18 cellular contexts compared by ENCODE assay signal in the genomic region with DNA sequence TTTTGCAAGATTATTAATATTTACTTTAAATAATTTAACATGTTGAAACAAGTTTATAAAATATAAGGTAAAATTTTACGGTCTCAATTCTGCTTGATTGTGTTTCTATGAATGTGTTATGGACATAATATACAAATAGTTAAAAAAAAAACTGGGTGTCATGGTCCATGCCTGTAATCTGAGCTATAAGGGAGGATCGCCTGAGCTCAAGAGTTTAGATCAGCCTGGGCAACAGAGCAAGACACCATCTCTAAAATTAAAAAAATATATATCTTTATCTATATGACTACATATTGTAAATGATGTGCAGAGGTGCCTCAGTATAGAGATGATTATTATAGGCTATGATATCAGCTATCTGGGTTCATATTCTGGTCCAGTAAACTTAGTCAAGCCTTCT. TPM values are rescaled to one million over a fixed set of nuclear protein-coding genes. Genes with fewer than 3 reads are reported as not detected.
DNase-seq lines count a peak whose midpoint lies in the region; ATAC-seq, FAIRE-seq and TF ChIP-seq lines count a peak whose summit lies in the region.
"Had no signal": no experiment of that assay in that cellular context is flagged by ENCODE, and none has a peak within 500 bp of the region (broad histone marks: within the 10 kb centered on the region; RNA-seq: fewer than 3 reads in every experiment).

No MANE protein-coding gene starts in this region.

- ATAC-seq in natural killer cell (no peak), HepG2 (no peak), SK-N-SH treated with all-trans-retinoic acid at 6 μM for 48 hours (no peak)
- ATAC-seq in natural killer cell treated with Interleukin-12 subunit alpha and Interleukin-12 subunit beta and Interleukin-15 and Interleukin-18, amount 100 ng/mL, for 72 hours, result no peak

- H3K36me3 ChIP-seq in OCI-LY7 (ENCODE audit: insufficient read depth, low read length), result peaks cover 4% of the 10 kb centered on the region; the same call in 1 of the 2 replicates
- no peaks in the 10 kb centered on the region for H3K36me3 ChIP-seq in HepG2 (replicated peaks in 1 of 2; ENCODE audit: control insufficient read depth in 1 of 2, insufficient read depth in 2 of 2, low read length in 2 of 2)

- no peaks in the 10 kb centered on the region for H3K27me3 ChIP-seq in HepG2 (ENCODE audit: control insufficient read depth in 1 of 2, insufficient read depth in 2 of 2, low read length in 2 of 2)

- 64% methylated on average over 2 of the region's 2 CpGs for WGBS in HepG2 (ENCODE audit: low lambda C conversion rate)

- no peaks in the 10 kb centered on the region for H3K9me2 ChIP-seq in OCI-LY7 (ENCODE audit: insufficient read depth, low read length)

- POLR2A ChIA-PET in OCI-LY7 (lab: Charles Lee) (interaction anchor here (0.6 to 1.3 kb wide), 7 partner anchors 9 to 287 kb away, joined by 3 to 4 read pairs (median 3); no protein-coding TSS in a partner anchor), HepG2 (lab: Yijun Ruan, JAX) (interaction anchor here (1.0 to 1.4 kb wide), 4 partner anchors 9 to 65 kb away, joined by 3 to 4 read pairs (median 4); no protein-coding TSS in a partner anchor)

- no peak for DNase-seq in natural killer cell
- DNase-seq in natural killer cell treated with Interleukin-12 subunit alpha and Interleukin-12 subunit beta and Interleukin-15 and Interleukin-18, amount 100 ng/mL, for 72 hours (ENCODE audit: low spot score), result no peak
- DNase-seq in OCI-LY7 (ENCODE audit: low spot score), result no peak
- no peak for DNase-seq in HepG2 (ENCODE audit: low spot score)
- DNase-seq in DMS153 treated with DMSO at 0.1 percent for 48 hours (lab: John Stamatoyannopoulos, UW; ENCODE audit: unreplicated experiment), result no peak
- DNase-seq in superior temporal gyrus (ENCODE audit: extremely low spot score), result no peak
- DNase-seq in NCI-H446 (lab: John Stamatoyannopoulos, UW), result no peak
- DNase-seq: DMS79, NCI-H1417, NCI-H1930, NCI-H524, PC-9 had no signal

- peak overlapping the region; percentile 44 to 49 for H3K27ac Mint-ChIP-seq in natural killer cell
- H3K27ac Mint-ChIP-seq in natural killer cell treated with Interleukin-12 subunit alpha and Interleukin-12 subunit beta and Interleukin-15 and Interleukin-18, amount 100 ng/mL, for 72 hours, result no peak overlapping the region

- FAIRE-seq in HepG2 (lab: Jason Lieb, UNC), result no peak
- FAIRE-seq: A204.1, G401.6, GM12891, HTR-8/SVneo had no signal

- no peaks in the 10 kb centered on the region for H3K9me3 ChIP-seq in OCI-LY7 (ENCODE audit: low read length)
- no peaks in the 10 kb centered on the region for H3K9me3 ChIP-seq in HepG2 (ENCODE audit: low read length)

- BruUV-seq in OCI-LY7 (replicated peaks; lab: Mats Ljungman, UMichigan) (no TSS peak), HepG2 (replicated peaks; lab: Mats Ljungman, UMichigan) (no TSS peak)

- H3K4me3 ChIP-seq in OCI-LY7 (ENCODE audit: low read depth, low read length, poor library complexity, severe bottlenecking) (no peak overlapping the region), HepG2 (replicated peaks in 1 of 3; ENCODE audit: insufficient read depth in 1 of 3, low read depth in 2 of 3, low read length in 3 of 3) (peak overlapping the region in 2 of 3 experiments; percentile 8 to 21; a peak in 1 of 6 replicates)
- H3K4me3 ChIP-seq: PC-9 had no signal

- TF ChIP-seq CTCF in natural killer cell (IDR thresholded peaks at IDR 0.05), result no peak
- TF ChIP-seq CTCF in OCI-LY7 (conservative IDR thresholded peaks at IDR 0.05; ENCODE audit: low read length), result no peak
- TF ChIP-seq CTCF in HepG2 (CRISPR knock-in tag; IDR thresholded peaks at IDR 0.05), result no peak

- H3K4me1 Mint-ChIP-seq in natural killer cell, result peaks cover 77 to 84% of the 10 kb centered on the region in 2 donors
- peaks cover 59 to 70% of the 10 kb centered on the region in 2 donors for H3K4me1 Mint-ChIP-seq in natural killer cell treated with Interleukin-12 subunit alpha and Interleukin-12 subunit beta and Interleukin-15 and Interleukin-18, amount 100 ng/mL, for 72 hours (ENCODE audit: low read depth in 2 of 2)

- CTCF ChIA-PET in OCI-LY7 (lab: Charles Lee; ENCODE audit: unreplicated experiment), result no interaction called here
- CTCF ChIA-PET in HepG2 (lab: Yijun Ruan, JAX; ENCODE audit: low intra/inter-chr PET ratio, low total read pairs), result no interaction called here

- H3K4me3 Mint-ChIP-seq in natural killer cell, result no peak overlapping the region
- H3K4me3 Mint-ChIP-seq in natural killer cell treated with Interleukin-12 subunit alpha and Interleukin-12 subunit beta and Interleukin-15 and Interleukin-18, amount 100 ng/mL, for 72 hours, result no peak overlapping the region
- H3K4me3 Mint-ChIP-seq: CD14-positive monocyte had no signal

- no peaks in the 10 kb centered on the region for H3K36me3 Mint-ChIP-seq in natural killer cell
- H3K36me3 Mint-ChIP-seq in natural killer cell treated with Interleukin-12 subunit alpha and Interleukin-12 subunit beta and Interleukin-15 and Interleukin-18, amount 100 ng/mL, for 72 hours, result no peaks in the 10 kb centered on the region
- H3K36me3 Mint-ChIP-seq: CD14-positive monocyte had no signal

- no peaks in the 10 kb centered on the region for H3K27me3 Mint-ChIP-seq in natural killer cell (ENCODE audit: low read depth in 2 of 2)
- H3K27me3 Mint-ChIP-seq in natural killer cell treated with Interleukin-12 subunit alpha and Interleukin-12 subunit beta and Interleukin-15 and Interleukin-18, amount 100 ng/mL, for 72 hours, result no peaks in the 10 kb centered on the region

- H3K9ac ChIP-seq in HepG2 (ENCODE audit: insufficient read depth, low read depth, low read length), result no peak overlapping the region

- TF ChIP-seq POLR2A in HepG2 (IDR thresholded peaks at IDR 0.05; ENCODE audit: insufficient read depth in 1 of 2, low read depth in 2 of 2, low read length in 2 of 2), result no peak

- in situ Hi-C loops in HepG2 (cut with HindIII; ENCODE audit: extremely low pct_ligation_motif_present, low pct_unique_long_range_greater_than_20kb), result no loop called here

- H3K4me1 ChIP-seq in OCI-LY7 (ENCODE audit: insufficient read depth, low read length, poor library complexity, severe bottlenecking) (peaks cover 85% of the 10 kb centered on the region), HepG2 (ENCODE audit: insufficient read depth, low read length) (peaks cover 85% of the 10 kb centered on the region)

- no peaks in the 10 kb centered on the region for H3K9me3 Mint-ChIP-seq in natural killer cell
- H3K9me3 Mint-ChIP-seq in natural killer cell treated with Interleukin-12 subunit alpha and Interleukin-12 subunit beta and Interleukin-15 and Interleukin-18, amount 100 ng/mL, for 72 hours, result no peaks in the 10 kb centered on the region
- H3K9me3 Mint-ChIP-seq: CD14-positive monocyte had no signal

- intact Hi-C loops in natural killer cell (cut with micrococcal nuclease) (no loop called here), OCI-LY7 (cut with micrococcal nuclease; ENCODE audit: unreplicated experiment) (no loop called here), HepG2 (cut with micrococcal nuclease; ENCODE audit: unreplicated experiment) (no loop called here)

- H3K27ac ChIP-seq in OCI-LY7 (ENCODE audit: low read depth, low read length, poor library complexity, severe bottlenecking), result no peak overlapping the region
- peak overlapping the region; percentile 51 for H3K27ac ChIP-seq in HepG2 (ENCODE audit: extremely low read length, insufficient read depth, low read length)
- H3K27ac ChIP-seq: PC-9 had no signal

- H2AFZ ChIP-seq in OCI-LY7 (ENCODE audit: low read length) (no peak overlapping the region), HepG2 (ENCODE audit: low read length) (no peak overlapping the region)
- H2AFZ ChIP-seq: PC-9 had no signal

- peaks cover 100% of the 10 kb centered on the region for H3K79me2 ChIP-seq in OCI-LY7 (ENCODE audit: insufficient read depth, low read depth, low read length)
- H3K79me2 ChIP-seq in HepG2 (ENCODE audit: insufficient read depth, low read length), result peaks cover 98% of the 10 kb centered on the region

- no peak for TF ChIP-seq EP300 in HepG2 (IDR thresholded peaks at IDR 0.05; ENCODE audit: low read depth in 2 of 2, low read length in 2 of 2)
- TF ChIP-seq EP300 in HepG2 (CRISPR knock-in tag; IDR thresholded peaks at IDR 0.05; ENCODE audit: borderline replicate concordance), result no peak

- TF ChIP-seq RAD21 in HepG2 (CRISPR knock-in tag; IDR thresholded peaks at IDR 0.05), result no peak

- H3K4me2 ChIP-seq in OCI-LY7 (ENCODE audit: low read length) (peak overlapping the region; percentile 27), HepG2 (ENCODE audit: low read depth, low read length) (peak overlapping the region; percentile 66)
- H3K4me2 ChIP-seq: PC-9 had no signal

- H4K20me1 ChIP-seq in OCI-LY7 (ENCODE audit: insufficient read depth, low read length) (peaks cover 76% of the 10 kb centered on the region), HepG2 (ENCODE audit: insufficient read depth, low read length) (peaks cover 84% of the 10 kb centered on the region)

TF ChIP-seq in SK-N-SH treated with all-trans-retinoic acid at 6 μM for 48 hours, 23 proteins besides CTCF, POLR2A, EP300 and RAD21 (continues in another document):
- TF ChIP-seq ZNF8 (CRISPR knock-in tag; IDR thresholded peaks at IDR 0.05), result no peak

RNA-seq across cellular contexts. Expression of a gene that starts 9.9 kb away (rescaled TPM):
- total RNA-seq in natural killer cell (100 to 1,000 TPM; 200 to 225 (median 224) TPM), OCI-LY7 (2022) (197 and 202 TPM in 2 replicates), HepG2 (2016; rRNA removed; fragmentation: Illumina TruSeq; extraction: Trizol) (103 and 179 TPM in 2 replicates)
- 100 to 1,000 TPM; 167 to 216 TPM for total RNA-seq in natural killer cell treated with Interleukin-12 subunit alpha and Interleukin-12 subunit beta and Interleukin-15 and Interleukin-18, amount 100 ng/mL, for 72 hours
- 80.1 and 99.3 TPM in 2 replicates for total RNA-seq in OCI-LY7 (2014; rRNA removed; shearing (Covaris generic))
- 63.8 and 72.8 TPM in 2 replicates for total RNA-seq in HepG2 (2016; cell fraction: cytosol; rRNA removed; fragmentation: Illumina TruSeq; extraction: Trizol; ENCODE audit: low read depth)
- 103 and 174 TPM in 2 replicates for total RNA-seq in HepG2 (2016; cell fraction: insoluble cytoplasmic fraction; rRNA removed; fragmentation: Illumina TruSeq; extraction: Trizol)
- total RNA-seq in HepG2 (2016; cell fraction: membrane; rRNA removed; fragmentation: Illumina TruSeq; extraction: Trizol), result 148 and 162 TPM in 2 replicates
- 157 and 160 TPM in 2 replicates for total RNA-seq in HepG2 (2016; cell fraction: nucleus; rRNA removed; fragmentation: Illumina TruSeq; extraction: Trizol)
- 127 and 151 TPM in 2 replicates for polyA plus RNA-seq in HepG2 (2011; rRNA removed)
- polyA plus RNA-seq in HepG2 (2011; cell fraction: cytosol; rRNA removed), result 90.5 and 106 TPM in 2 replicates
- 111 and 128 TPM in 2 replicates for polyA plus RNA-seq in HepG2 (2011; cell fraction: nucleus; rRNA removed)
- polyA plus RNA-seq in HepG2 (2012), result 97.3 and 113 TPM in 2 replicates
- polyA plus RNA-seq in HepG2 (2016; cell fraction: cytosol; fragmentation: Illumina TruSeq; extraction: Trizol; ENCODE audit: low read depth), result 254 and 256 TPM in 2 replicates
- 222 and 230 TPM in 2 replicates for polyA plus RNA-seq in HepG2 (2016; cell fraction: insoluble cytoplasmic fraction; fragmentation: Illumina TruSeq; extraction: Trizol; ENCODE audit: low read depth)
- 209 and 213 TPM in 2 replicates for polyA plus RNA-seq in HepG2 (2016; cell fraction: membrane; fragmentation: Illumina TruSeq; extraction: Trizol; ENCODE audit: low read depth)
- polyA plus RNA-seq in HepG2 (2016; cell fraction: nucleus; fragmentation: Illumina TruSeq; extraction: Trizol; ENCODE audit: insufficient read depth, low read depth), result 138 and 150 TPM in 2 replicates
- polyA minus RNA-seq in HepG2 (2011; rRNA and poly(A)+ RNA removed; ENCODE audit: low replicate concordance), result 112 and 201 TPM in 2 replicates
- 122 and 130 TPM in 2 replicates for polyA minus RNA-seq in HepG2 (2011; cell fraction: cytosol; rRNA and poly(A)+ RNA removed)
- polyA minus RNA-seq in HepG2 (2011; cell fraction: nucleus; rRNA and poly(A)+ RNA removed), result 393 and 448 TPM in 2 replicates

Comparison
In these comparisons a context has a peak if more than half of its experiments do, and no peak if none do; other contexts are left out.
1. H3K27ac Mint-ChIP-seq: peak in natural killer cell (2 of 2); none in natural killer cell treated with Interleukin-12 subunit alpha and Interleukin-12 subunit beta and Interleukin-15 and Interleukin-18, amount 100 ng/mL, for 72 hours (0 of 2).